In genomic region chr20:51987812-51988211, GRCh38 we compare ENCODE assay signal across 32 cellular contexts.
"Had no signal": no experiment of that assay in that cellular context is flagged by ENCODE, and none has a peak within 500 bp of the region (broad histone marks: within the 10 kb centered on the region; RNA-seq: fewer than 3 reads in every experiment).

No MANE protein-coding gene starts in this region.

- DNase-seq: activated CD4-positive, alpha-beta T cell treated with anti-CD3 and anti-CD28 coated beads for 36 hours; activated CD4-positive, alpha-beta T cell treated with anti-CD3 and anti-CD28 coated beads, Interleukin-2, amount 10 ng/mL, durations not matched to agents 7 days and 5 days; activated CD4-positive, alpha-beta T cell treated with anti-CD3 and anti-CD28 coated beads, Interleukin-2, amount 50 U/mL, for 48 hours; activated CD8-positive, alpha-beta T cell treated with anti-CD3 and anti-CD28 coated beads, Interleukin-2, amount 10 ng/mL, durations not matched to agents 7 days and 5 days; activated gamma-delta T cell; activated naive CD4-positive, alpha-beta T cell treated with Interleukin-2 at 50 U/mL for 16 hours; activated naive CD8-positive, alpha-beta T cell treated with anti-CD3 and anti-CD28 coated beads, Interleukin-2, amount 10 ng/mL, durations not matched to agents 7 days and 5 days; activated T-cell treated with anti-CD3 and anti-CD28 coated beads, Interleukin-2, amount 50 U/mL, for 24 hours; amygdala; Karpas-422; MG63; NCI-H1048; NCI-H1105 treated with DMSO at 0.1 percent for 48 hours; NCI-H1436; NCI-H1694; NCI-H1930; NCI-H2081 treated with DMSO at 0.1 percent for 48 hours; NCI-H345; NCI-H524 treated with DMSO at 0.1 percent for 48 hours; Peyer's patch; RPMI8226; SHP77 treated with DMSO at 0.1 percent for 48 hours had no signal

- H3K36me3 ChIP-seq: ascending aorta, cardiac muscle cell, MG63, Peyer's patch had no signal

- H3K27me3 ChIP-seq: ascending aorta, cardiac muscle cell, MG63, Peyer's patch had no signal

- H3K4me1 Mint-ChIP-seq: activated CD4-positive, alpha-beta T cell treated with anti-CD3 and anti-CD28 coated beads for 36 hours; activated CD4-positive, alpha-beta T cell treated with anti-CD3 and anti-CD28 coated beads, Interleukin-2, amount 10 ng/mL, durations not matched to agents 7 days and 5 days; activated naive CD4-positive, alpha-beta T cell treated with anti-CD3 and anti-CD28 coated beads, Interleukin-2, amount 50 U/mL, for 24 hours; central memory CD8-positive, alpha-beta T cell had no signal

- FAIRE-seq: TTC549 had no signal

- H3K4me3 Mint-ChIP-seq: activated CD4-positive, alpha-beta T cell treated with anti-CD3 and anti-CD28 coated beads for 36 hours; activated CD4-positive, alpha-beta T cell treated with anti-CD3 and anti-CD28 coated beads, Interleukin-2, amount 10 ng/mL, durations not matched to agents 7 days and 5 days; activated CD8-positive, alpha-beta T cell treated with anti-CD3 and anti-CD28 coated beads, Interleukin-2, amount 10 ng/mL, durations not matched to agents 7 days and 5 days; activated naive CD4-positive, alpha-beta T cell treated with anti-CD3 and anti-CD28 coated beads, Interleukin-2, amount 50 U/mL, for 24 hours; activated naive CD8-positive, alpha-beta T cell treated with anti-CD3 and anti-CD28 coated beads, Interleukin-2, amount 10 ng/mL, durations not matched to agents 7 days and 5 days; activated T-cell treated with anti-CD3 and anti-CD28 coated beads, Interleukin-2, amount 50 U/mL, for 24 hours; central memory CD8-positive, alpha-beta T cell; T-helper 1 cell treated with Interleukin-12 subunit alpha and Interleukin-12 subunit beta and Interleukin-4 antibody, amounts not matched to agents 30 μg/mL and 1 μg/mL, for 36 hours; T-helper 2 cell treated with Interferon-gamma antibody and Interleukin-4, amounts not matched to agents 5 μg/mL and 100 μg/mL, for 36 hours; WTC11 had no signal

- H3K9me3 ChIP-seq: ascending aorta, MG63, Peyer's patch had no signal

- H3K27me3 Mint-ChIP-seq: activated CD4-positive, alpha-beta T cell treated with anti-CD3 and anti-CD28 coated beads for 36 hours; activated CD4-positive, alpha-beta T cell treated with anti-CD3 and anti-CD28 coated beads, Interleukin-2, amount 10 ng/mL, durations not matched to agents 7 days and 5 days; activated naive CD4-positive, alpha-beta T cell treated with anti-CD3 and anti-CD28 coated beads, Interleukin-2, amount 50 U/mL, for 24 hours; activated naive CD8-positive, alpha-beta T cell treated with anti-CD3 and anti-CD28 coated beads, Interleukin-2, amount 10 ng/mL, durations not matched to agents 7 days and 5 days; activated T-cell treated with anti-CD3 and anti-CD28 coated beads, Interleukin-2, amount 50 U/mL, for 24 hours; central memory CD8-positive, alpha-beta T cell had no signal

- H3K4me3 ChIP-seq: ascending aorta, cardiac muscle cell, MG63, Peyer's patch had no signal

- H3K9me3 Mint-ChIP-seq: activated CD4-positive, alpha-beta T cell treated with anti-CD3 and anti-CD28 coated beads, Interleukin-2, amount 10 ng/mL, durations not matched to agents 7 days and 5 days; activated naive CD4-positive, alpha-beta T cell treated with anti-CD3 and anti-CD28 coated beads, Interleukin-2, amount 50 U/mL, for 24 hours; activated naive CD8-positive, alpha-beta T cell treated with anti-CD3 and anti-CD28 coated beads, Interleukin-2, amount 10 ng/mL, durations not matched to agents 7 days and 5 days; activated T-cell treated with anti-CD3 and anti-CD28 coated beads, Interleukin-2, amount 50 U/mL, for 24 hours; activated T-helper 2 cell treated with anti-CD3 and anti-CD28 coated beads, Interferon-gamma antibody, Interleukin-2, Interleukin-4, amounts not matched to agents 10 μg/mL and 5 μg/mL and 100 μg/mL, durations not matched to agents 14 hours and 24 hours and 36 hours; central memory CD8-positive, alpha-beta T cell; T-helper 1 cell treated with Interleukin-12 subunit alpha and Interleukin-12 subunit beta and Interleukin-4 antibody, amounts not matched to agents 30 μg/mL and 1 μg/mL, for 36 hours; T-helper 2 cell treated with Interferon-gamma antibody and Interleukin-4, amounts not matched to agents 5 μg/mL and 100 μg/mL, for 36 hours; WTC11 had no signal

- H3K27ac Mint-ChIP-seq: activated CD4-positive, alpha-beta T cell treated with anti-CD3 and anti-CD28 coated beads for 36 hours; activated CD4-positive, alpha-beta T cell treated with anti-CD3 and anti-CD28 coated beads, Interleukin-2, amount 10 ng/mL, durations not matched to agents 7 days and 5 days; activated CD8-positive, alpha-beta T cell treated with anti-CD3 and anti-CD28 coated beads, Interleukin-2, amount 10 ng/mL, durations not matched to agents 7 days and 5 days; activated naive CD4-positive, alpha-beta T cell treated with anti-CD3 and anti-CD28 coated beads, Interleukin-2, amount 50 U/mL, for 24 hours; activated naive CD8-positive, alpha-beta T cell treated with anti-CD3 and anti-CD28 coated beads, Interleukin-2, amount 10 ng/mL, durations not matched to agents 7 days and 5 days; activated T-cell treated with anti-CD3 and anti-CD28 coated beads, Interleukin-2, amount 50 U/mL, for 24 hours; activated T-helper 2 cell treated with anti-CD3 and anti-CD28 coated beads, Interferon-gamma antibody, Interleukin-2, Interleukin-4, amounts not matched to agents 10 μg/mL and 5 μg/mL and 100 μg/mL, durations not matched to agents 14 hours and 24 hours and 36 hours; T-helper 1 cell treated with Interleukin-12 subunit alpha and Interleukin-12 subunit beta and Interleukin-4 antibody, amounts not matched to agents 30 μg/mL and 1 μg/mL, for 36 hours; T-helper 2 cell treated with Interferon-gamma antibody and Interleukin-4, amounts not matched to agents 5 μg/mL and 100 μg/mL, for 36 hours had no signal

- H3K36me3 Mint-ChIP-seq: activated naive CD4-positive, alpha-beta T cell treated with anti-CD3 and anti-CD28 coated beads, Interleukin-2, amount 50 U/mL, for 24 hours; activated naive CD8-positive, alpha-beta T cell treated with anti-CD3 and anti-CD28 coated beads, Interleukin-2, amount 10 ng/mL, durations not matched to agents 7 days and 5 days had no signal

- H3K27ac ChIP-seq: ascending aorta, cardiac muscle cell, Peyer's patch had no signal

- ATAC-seq: activated CD4-positive, alpha-beta T cell treated with anti-CD3 and anti-CD28 coated beads for 36 hours; activated CD4-positive, CD25-positive, alpha-beta regulatory T cell treated with anti-CD3 and anti-CD28 coated beads, Interleukin-2, amount 50 U/mL, for 24 hours; activated CD8-positive, alpha-beta T cell treated with anti-CD3 and anti-CD28 coated beads, Interleukin-2, amount 10 ng/mL, durations not matched to agents 7 days and 5 days; WTC11 had no signal
